Comparison of ENCODE assay signal across 8 cellular contexts in the genomic region with DNA sequence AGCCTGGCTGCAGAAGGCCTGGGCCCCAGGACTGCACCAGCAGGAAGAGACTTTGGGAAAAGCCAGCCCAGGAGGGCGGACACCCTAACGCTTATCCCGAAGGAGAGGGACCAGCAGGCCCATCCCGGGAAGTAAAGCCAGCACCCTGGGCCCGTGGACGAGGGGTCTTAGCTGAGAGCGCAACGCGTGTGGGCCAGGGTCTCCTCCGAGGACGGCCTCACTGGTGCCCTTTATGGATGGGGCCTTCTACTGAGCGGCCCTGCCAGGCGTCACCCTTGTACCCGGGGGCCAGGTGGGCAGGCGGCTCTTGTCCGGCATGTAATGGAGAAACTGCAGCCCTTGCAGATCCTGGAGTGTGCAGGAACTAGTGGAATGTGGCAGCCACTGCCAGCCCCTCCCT.
"Had no signal": no experiment of that assay in that cellular context is flagged by ENCODE, and none has a peak within 500 bp of the region (broad histone marks: within the 10 kb centered on the region; RNA-seq: fewer than 3 reads in every experiment).

No MANE protein-coding gene starts in this region.

- H3K9me3 ChIP-seq: right lobe of liver, transverse colon had no signal

- H3K4me3 ChIP-seq: right lobe of liver, transverse colon had no signal

- H3K27ac Mint-ChIP-seq: nephron progenitor cell; T-helper 2 cell treated with Interferon-gamma antibody and Interleukin-4, amounts not matched to agents 5 μg/mL and 100 μg/mL, for 36 hours had no signal

- DNase-seq: activated CD4-positive, alpha-beta T cell treated with anti-CD3 and anti-CD28 coated beads, Interleukin-2, amount 50 U/mL, for 4 hours; activated naive CD4-positive, alpha-beta T cell; activated T-cell treated with anti-CD3 and anti-CD28 coated beads for 4 hours; nephron progenitor cell; right lobe of liver; stimulated activated naive CD8-positive, alpha-beta T cell treated with anti-CD3 and anti-CD28 coated beads, Interleukin-15, Interleukin-2, amounts not matched to agents 100 U/mL and 50 U/mL, for 24 hours; transverse colon had no signal

- ATAC-seq: stimulated activated naive CD8-positive, alpha-beta T cell treated with anti-CD3 and anti-CD28 coated beads, Interleukin-15, Interleukin-2, amounts not matched to agents 100 U/mL and 50 U/mL, for 24 hours had no signal

- H3K36me3 ChIP-seq: right lobe of liver, transverse colon had no signal

- H3K4me1 ChIP-seq: right lobe of liver, transverse colon had no signal

- H3K4me3 Mint-ChIP-seq: nephron progenitor cell; T-helper 2 cell treated with Interferon-gamma antibody and Interleukin-4, amounts not matched to agents 5 μg/mL and 100 μg/mL, for 36 hours had no signal

- H3K9me3 Mint-ChIP-seq: T-helper 2 cell treated with Interferon-gamma antibody and Interleukin-4, amounts not matched to agents 5 μg/mL and 100 μg/mL, for 36 hours had no signal
